ENCODE assay signal across 30 cellular contexts in genomic region chr2:96092580-96092877, GRCh38. TPM values are rescaled to one million over a fixed set of nuclear protein-coding genes. Genes with fewer than 3 reads are reported as not detected.
DNase-seq lines count a peak whose midpoint lies in the region; TF ChIP-seq lines count a peak whose summit lies in the region.
"Had no signal": no experiment of that assay in that cellular context is flagged by ENCODE, and none has a peak within 500 bp of the region (broad histone marks: within the 10 kb centered on the region; RNA-seq: fewer than 3 reads in every experiment).

No MANE protein-coding gene starts in this region.

- H3K4me3 ChIP-seq in esophagus muscularis mucosa (no peak overlapping the region), sigmoid colon (no peak overlapping the region), breast epithelium (no peak overlapping the region)
- H3K4me3 ChIP-seq: K562, left ventricle myocardium inferior, psoas muscle, tibial artery had no signal

- WGBS in H9 (ENCODE audit: extremely low coverage, insufficient read length, low lambda C conversion rate) = no CpG with 5 or more reads among the region's 4 CpGs
- WGBS in esophagus muscularis mucosa = 98% methylated on average over 4 of the region's 4 CpGs
- 95 to 96% methylated on average over 4 of the region's 4 CpGs for WGBS in sigmoid colon, 2 donors

- no peaks in the 10 kb centered on the region for H3K23me2 ChIP-seq in H9 (ENCODE audit: insufficient read length, low read depth, low read length, poor library complexity, severe bottlenecking)

- no peaks in the 10 kb centered on the region for H3K79me2 ChIP-seq in H9 (ENCODE audit: insufficient read depth, low read length)

- H2AFZ ChIP-seq in H9 (ENCODE audit: low read length) = no peak overlapping the region

- no peak overlapping the region for H3K9ac ChIP-seq in H9 (ENCODE audit: extremely low read depth, insufficient read length, low read length)

- intact Hi-C loops in CD14-positive monocyte (cut with micrococcal nuclease) = no loop called here
- intact Hi-C loops in esophagus muscularis mucosa (cut with DNase I) = no loop called here
- intact Hi-C loops in sigmoid colon (cut with DNase I) = no loop called here
- intact Hi-C loops in breast epithelium (cut with DNase I; ENCODE audit: low total_unique reads) = no loop called here

- H3K4me3 Mint-ChIP-seq in CD14-positive monocyte (no peak overlapping the region), H9 (no peak overlapping the region)
- H3K4me3 Mint-ChIP-seq: activated CD8-positive, alpha-beta T cell treated with anti-CD3 and anti-CD28 coated beads, Interleukin-2, amount 10 ng/mL, durations not matched to agents 7 days and 5 days; activated naive CD8-positive, alpha-beta T cell treated with anti-CD3 and anti-CD28 coated beads for 36 hours; HFFc6; mesothelial cell of epicardium; T-helper 17 cell had no signal

- H3K27me3 ChIP-seq in H9 (ENCODE audit: insufficient read depth, low read length) = no peaks in the 10 kb centered on the region
- H3K27me3 ChIP-seq in esophagus muscularis mucosa = peaks cover 0 to 19% (median 0%) of the 10 kb centered on the region in 4 donors
- no peaks in the 10 kb centered on the region for H3K27me3 ChIP-seq in sigmoid colon
- H3K27me3 ChIP-seq in breast epithelium = no peaks in the 10 kb centered on the region

- no peak overlapping the region for H2BK20ac ChIP-seq in H9 (ENCODE audit: low read depth, low read length, poor library complexity, severe bottlenecking)

- H2BK12ac ChIP-seq in H9 (ENCODE audit: insufficient read length, low read depth, low read length) = no peak overlapping the region

- no peaks in the 10 kb centered on the region for H3K36me3 Mint-ChIP-seq in CD14-positive monocyte
- H3K36me3 Mint-ChIP-seq in H9 (ENCODE audit: insufficient read depth in 1 of 3, low read depth in 3 of 3) = no peaks in the 10 kb centered on the region
- H3K36me3 Mint-ChIP-seq: activated naive CD8-positive, alpha-beta T cell treated with anti-CD3 and anti-CD28 coated beads for 36 hours had no signal

- no peaks in the 10 kb centered on the region for H3K79me1 ChIP-seq in H9 (ENCODE audit: insufficient read depth, low read depth, low read length, poor library complexity, severe bottlenecking)

- H3K56ac ChIP-seq in H9 (ENCODE audit: insufficient read length, low read depth, low read length) = no peak overlapping the region

- no peak overlapping the region for H3K4ac ChIP-seq in H9 (ENCODE audit: low read depth, low read length)

- H3K4me1 ChIP-seq in H9 (ENCODE audit: insufficient read depth, low read length) (no peaks in the 10 kb centered on the region), esophagus muscularis mucosa (peaks cover 0 to 9% (median 0%) of the 10 kb centered on the region in 4 donors), sigmoid colon (no peaks in the 10 kb centered on the region), breast epithelium (no peaks in the 10 kb centered on the region)
- H3K4me1 ChIP-seq: psoas muscle, tibial artery had no signal

- H3K27me3 Mint-ChIP-seq in CD14-positive monocyte (ENCODE audit: low read depth in 3 of 3) = peaks cover 0 to 4% (median 0%) of the 10 kb centered on the region in 3 donors
- no peaks in the 10 kb centered on the region; the same call in 1 of the 2 replicates for H3K27me3 Mint-ChIP-seq in H9 (ENCODE audit: low read depth)
- H3K27me3 Mint-ChIP-seq: activated naive CD8-positive, alpha-beta T cell treated with anti-CD3 and anti-CD28 coated beads for 36 hours had no signal

- H3K27ac Mint-ChIP-seq in CD14-positive monocyte = peak overlapping the region in 2 of 7 donors; percentile 30 to 81
- no peak overlapping the region for H3K27ac Mint-ChIP-seq in H9
- H3K27ac Mint-ChIP-seq: activated CD8-positive, alpha-beta T cell treated with anti-CD3 and anti-CD28 coated beads, Interleukin-2, amount 10 ng/mL, durations not matched to agents 7 days and 5 days; activated naive CD8-positive, alpha-beta T cell treated with anti-CD3 and anti-CD28 coated beads for 36 hours; HFFc6; mesothelial cell of epicardium had no signal

- no peak for TF ChIP-seq CTCF in CD14-positive monocyte (IDR thresholded peaks at IDR 0.05)
- TF ChIP-seq CTCF in H9 (conservative IDR thresholded peaks at IDR 0.05) = no peak
- no peak for TF ChIP-seq CTCF in esophagus muscularis mucosa (IDR thresholded peaks at IDR 0.05)
- TF ChIP-seq CTCF in sigmoid colon (IDR thresholded peaks at IDR 0.05) = no peak
- no peak for TF ChIP-seq CTCF in breast epithelium (IDR thresholded peaks at IDR 0.05)

- DNase-seq in CD14-positive monocyte (ENCODE audit: low spot score) (peak; percentile 27), H9 (peak; percentile 27), esophagus muscularis mucosa (ENCODE audit: extremely low spot score) (peak; percentile 34), sigmoid colon (peak; percentile 48), NCI-H1417 treated with DMSO at 0.1 percent for 48 hours (lab: John Stamatoyannopoulos, UW) (no peak), breast epithelium (ENCODE audit: low spot score in 2 of 2) (no peak), activated T-cell treated with anti-CD3 and anti-CD28 coated beads for 4 hours (no peak)
- DNase-seq: activated CD8-positive, alpha-beta T cell treated with anti-CD3 and anti-CD28 coated beads, Interleukin-2, amount 10 ng/mL, durations not matched to agents 7 days and 5 days; activated gamma-delta T cell; activated naive CD8-positive, alpha-beta T cell treated with anti-CD3 and anti-CD28 coated beads for 36 hours; DMS79; erythroblast; GDM1; HFFc6; NCI-H1105; NCI-H1930; NCI-H226; nucleus accumbens; Right ventricle myocardium superior; stimulated activated CD4-positive, alpha-beta T cell treated with anti-CD3 and anti-CD28 coated beads, Interleukin-4, amount 100 ng/mL, for 1 hour; tibial artery had no signal

- H4K91ac ChIP-seq in H9 (ENCODE audit: insufficient read length, low read depth, low read length) = no peak overlapping the region

- no peak overlapping the region for H4K5ac ChIP-seq in H9 (ENCODE audit: insufficient read length, low read depth, low read length)

- TF ChIP-seq EP300 in esophagus muscularis mucosa (IDR thresholded peaks at IDR 0.05) = no peak
- no peak for TF ChIP-seq EP300 in sigmoid colon (IDR thresholded peaks at IDR 0.05)

- H3K14ac ChIP-seq in H9 (ENCODE audit: insufficient read depth, low read length) = no peak overlapping the region

- H3K9me3 ChIP-seq in H9 (ENCODE audit: control insufficient read depth, low read depth, low read length) (no peaks in the 10 kb centered on the region), esophagus muscularis mucosa (no peaks in the 10 kb centered on the region), sigmoid colon (no peaks in the 10 kb centered on the region), breast epithelium (peaks cover 0 to 5% of the 10 kb centered on the region in 2 donors)
- H3K9me3 ChIP-seq: left ventricle myocardium inferior, psoas muscle, tibial artery had no signal

- no peak overlapping the region for H2AK5ac ChIP-seq in H9 (ENCODE audit: insufficient read length, low read length)

- H3K27ac ChIP-seq in H9 (ENCODE audit: insufficient read length, low read depth, low read length) (no peak overlapping the region), esophagus muscularis mucosa (replicated peaks in 1 of 4) (no peak overlapping the region), sigmoid colon (no peak overlapping the region), breast epithelium (no peak overlapping the region)
- H3K27ac ChIP-seq: left ventricle myocardium inferior, psoas muscle, tibial artery had no signal

- H3K18ac ChIP-seq in H9 (ENCODE audit: insufficient read length, low read depth, low read length) = no peak overlapping the region

- no peak overlapping the region for H4K8ac ChIP-seq in H9 (replicated peaks; ENCODE audit: insufficient read length, low read depth, low read length)

- no peak overlapping the region for H3T11ph ChIP-seq in H9 (ENCODE audit: low read length)

- H3K4me2 ChIP-seq in H9 (ENCODE audit: insufficient read depth, insufficient read length, low read length) = no peak overlapping the region

- no peak overlapping the region for H2BK120ac ChIP-seq in H9 (ENCODE audit: low read depth, low read length, poor library complexity, severe bottlenecking)

- no peaks in the 10 kb centered on the region for H3K9me3 Mint-ChIP-seq in CD14-positive monocyte
- H3K9me3 Mint-ChIP-seq in H9 = no peaks in the 10 kb centered on the region; a peak in 2 of 5 replicates
- H3K9me3 Mint-ChIP-seq: activated naive CD8-positive, alpha-beta T cell treated with anti-CD3 and anti-CD28 coated beads for 36 hours; HFFc6 had no signal

- H4K20me1 ChIP-seq in H9 (ENCODE audit: control insufficient read depth, insufficient read depth, insufficient read length) = no peaks in the 10 kb centered on the region

- no peaks in the 10 kb centered on the region for H3K36me3 ChIP-seq in esophagus muscularis mucosa
- H3K36me3 ChIP-seq in sigmoid colon = no peaks in the 10 kb centered on the region
- H3K36me3 ChIP-seq in breast epithelium = no peaks in the 10 kb centered on the region
- H3K36me3 ChIP-seq: left ventricle myocardium inferior, tibial artery had no signal

- no peak overlapping the region for H3K23ac ChIP-seq in H9 (ENCODE audit: insufficient read length, low read depth, low read length)

- TF ChIP-seq POLR2A in esophagus muscularis mucosa (IDR thresholded peaks at IDR 0.05; ENCODE audit: low read depth) = no peak
- no peak for TF ChIP-seq POLR2A in sigmoid colon (IDR thresholded peaks at IDR 0.05)
- no peak for TF ChIP-seq POLR2A in breast epithelium (IDR thresholded peaks at IDR 0.05)

- peaks cover 19% of the 10 kb centered on the region for H3K4me1 Mint-ChIP-seq in CD14-positive monocyte
- H3K4me1 Mint-ChIP-seq in H9 = peaks cover 25 to 42% of the 10 kb centered on the region in 2 experiments
- H3K4me1 Mint-ChIP-seq: activated naive CD8-positive, alpha-beta T cell treated with anti-CD3 and anti-CD28 coated beads for 36 hours had no signal

- no peak overlapping the region for H2BK5ac ChIP-seq in H9 (ENCODE audit: insufficient read length, low read length)

- no peak overlapping the region for H2BK15ac ChIP-seq in H9 (ENCODE audit: low read depth, low read length)

RNA-seq across cellular contexts. Expression of gene ADRA2B, which starts 23.8 kb away (rescaled TPM):
- polyA plus RNA-seq in CD14-positive monocyte (not detected), sigmoid colon (under 1 TPM in 2 of 3 donors, not detected in 1; under 0.01 to 0.54 TPM)
- total RNA-seq in H9 (2021) (2.7 TPM in 2 replicates), esophagus muscularis mucosa (1 to 10 TPM; 2.1 to 6.0 (median 4.0) TPM), sigmoid colon (1 to 10 TPM in 2 of 4 donors, under 1 TPM in 2; 0.49 to 1.4 (median 0.83) TPM), breast epithelium (1 to 10 TPM; 1.3 to 1.6 (median 1.4) TPM)
- total RNA-seq: astrocyte, HFFc6, K562, M059J had no signal
- polyA plus RNA-seq: K562, keratinocyte had no signal

RNA-seq across cellular contexts. Expression of gene ASTL, which starts 45.8 kb away (rescaled TPM):
- polyA plus RNA-seq in CD14-positive monocyte (not detected), sigmoid colon (under 1 TPM in 1 of 3 donors, not detected in 2; 0.36 TPM)
- total RNA-seq in H9 (2021) (0.72 and 0.81 TPM in 2 replicates), esophagus muscularis mucosa (not detected), sigmoid colon (not detected), breast epithelium (under 1 TPM in 1 of 3 donors, not detected in 2; 0.32 TPM)
- total RNA-seq: astrocyte, cardiac septum, K562, left ventricle myocardium inferior, psoas muscle, Right ventricle myocardium superior had no signal
- polyA plus RNA-seq: K562, keratinocyte had no signal

RNA-seq across cellular contexts. Expression of gene DUSP2, which starts 52.7 kb away (rescaled TPM):
- polyA plus RNA-seq in CD14-positive monocyte = 10 to 100 TPM; 48.4 to 66.1 TPM
- 13.5 and 14.9 TPM in 2 replicates for total RNA-seq in H9 (2021)
- 1 to 10 TPM; 1.1 to 5.5 (median 1.7) TPM for total RNA-seq in esophagus muscularis mucosa
- total RNA-seq in sigmoid colon = 1 to 10 TPM in 3 of 4 donors, not detected in 1; 2.5 to 6.7 (median 3.0) TPM
- 10 to 100 TPM in 1 of 3 donors, 1 to 10 TPM in 2; 1.2 to 17.4 (median 1.2) TPM for polyA plus RNA-seq in sigmoid colon
- total RNA-seq in breast epithelium = 10 to 100 TPM in 2 of 3 donors, 1 to 10 TPM in 1; 1.9 to 57.5 (median 12.8) TPM

RNA-seq across cellular contexts. Expression of gene GPAT2, which starts 57.8 kb away (rescaled TPM):
- polyA plus RNA-seq in CD14-positive monocyte = under 1 TPM; 0.44 to 0.94 TPM
- total RNA-seq in H9 (2021) = 0.17 TPM in 1 of 2 replicates, not detected in the other
- total RNA-seq in esophagus muscularis mucosa = 1 to 10 TPM; 4.2 to 10.0 (median 8.3) TPM
- 1 to 10 TPM in 3 of 4 donors, under 1 TPM in 1; 0.33 to 4.9 (median 3.1) TPM for total RNA-seq in sigmoid colon
- 1 to 10 TPM in 1 of 3 donors, under 1 TPM in 2; 0.23 to 5.1 (median 0.60) TPM for polyA plus RNA-seq in sigmoid colon
- 10 to 100 TPM in 1 of 3 donors, 1 to 10 TPM in 2; 5.9 to 11.7 (median 8.8) TPM for total RNA-seq in breast epithelium
- total RNA-seq: M059J, mesothelial cell of epicardium had no signal

Comparison
In these comparisons a context has a peak if more than half of its experiments do, and no peak if none do; other contexts are left out.
1. DNase-seq: peak in CD14-positive monocyte (single experiment), H9 (single experiment), esophagus muscularis mucosa (single experiment) and sigmoid colon (single experiment); none in NCI-H1417 treated with DMSO at 0.1 percent for 48 hours (single experiment), breast epithelium (0 of 2) and activated T-cell treated with anti-CD3 and anti-CD28 coated beads for 4 hours (single experiment).